In the genomic region with DNA sequence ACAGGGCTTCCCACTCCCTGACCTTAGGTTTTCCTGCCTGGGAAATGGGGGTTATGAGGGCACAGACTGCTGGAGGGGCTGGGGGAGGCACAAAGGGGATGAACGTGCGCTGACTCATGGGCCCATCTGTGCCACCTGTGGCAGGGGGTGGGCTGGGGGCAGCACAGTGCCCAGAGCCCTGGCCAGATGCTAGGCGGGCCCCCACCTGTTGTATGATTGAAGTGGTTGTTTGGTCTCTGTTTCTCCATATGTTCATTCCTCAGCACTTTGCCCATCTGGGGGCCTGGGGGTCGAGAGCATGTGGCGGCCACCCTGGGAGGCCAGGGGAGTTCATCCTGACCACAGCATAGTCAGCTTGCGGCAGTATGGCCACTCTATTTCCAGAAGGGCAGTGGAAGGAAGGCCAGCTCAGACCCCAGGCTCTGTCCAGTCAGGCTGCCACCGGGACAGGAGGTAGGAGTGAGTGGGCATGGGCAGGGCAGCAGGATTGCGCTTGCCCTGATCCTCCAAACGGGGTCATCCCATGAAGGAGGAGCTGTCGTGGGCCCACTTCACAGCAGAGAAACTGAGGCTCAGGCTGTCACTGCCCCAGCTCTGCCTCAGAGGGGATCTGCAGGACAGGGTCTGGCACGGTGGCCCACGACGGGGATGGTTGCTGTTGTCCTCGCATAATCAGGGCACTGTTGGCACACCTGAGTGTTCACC, we compare ENCODE assay signal across 8 cellular contexts. TPM values are rescaled to one million over a fixed set of nuclear protein-coding genes. Genes with fewer than 3 reads are reported as not detected.
DNase-seq lines count a peak whose midpoint lies in the region; ATAC-seq and TF ChIP-seq lines count a peak whose summit lies in the region.

No MANE protein-coding gene starts in this region.

- in situ Hi-C loops in astrocyte of the spinal cord (cut with HindIII; ENCODE audit: low sequenced_read_pairs) = no loop called here
- in situ Hi-C loops in GM13976 (cut with MboI; ENCODE audit: low sequenced_read_pairs, unreplicated experiment) = no loop called here

- no peak for TF ChIP-seq POLR2A in lower leg skin (IDR thresholded peaks at IDR 0.05)
- no peak for TF ChIP-seq POLR2A in upper lobe of left lung (IDR thresholded peaks at IDR 0.05)

- no peaks in the 10 kb centered on the region for H3K27me3 Mint-ChIP-seq in activated naive CD4-positive, alpha-beta T cell treated with anti-CD3 and anti-CD28 coated beads for 36 hours (ENCODE audit: low read depth)

- WGBS in lower leg skin, 2 donors = 74 to 75% methylated on average over 12 to 14 of the region's 14 CpGs
- 77 to 79% methylated on average over 9 to 10 of the region's 14 CpGs for WGBS in upper lobe of left lung, 2 donors

- peak overlapping the region; percentile 94 for H3K4me3 Mint-ChIP-seq in activated naive CD4-positive, alpha-beta T cell treated with anti-CD3 and anti-CD28 coated beads for 36 hours

- H3K4me1 ChIP-seq in upper lobe of left lung = peaks cover 44 to 57% (median 50%) of the 10 kb centered on the region in 4 donors

- TF ChIP-seq CTCF in astrocyte of the spinal cord (IDR thresholded peaks at IDR 0.05; ENCODE audit: low read depth, low read length) (no peak), lower leg skin (IDR thresholded peaks at IDR 0.05) (no peak), upper lobe of left lung (IDR thresholded peaks at IDR 0.05) (no peak), GM13976 (IDR thresholded peaks at IDR 0.05; ENCODE audit: borderline replicate concordance, control extremely low read depth, extremely low read depth, insufficient read depth, missing control alignments) (no peak)

- TF ChIP-seq EP300 in upper lobe of left lung (IDR thresholded peaks at IDR 0.05) = no peak

- no peak for DNase-seq in activated naive CD4-positive, alpha-beta T cell treated with anti-CD3 and anti-CD28 coated beads for 36 hours
- DNase-seq in activated naive CD4-positive, alpha-beta T cell (lab: John Stamatoyannopoulos, UW) = no peak
- DNase-seq in astrocyte of the spinal cord (ENCODE audit: low read depth, low spot score) = no peak
- no peak for DNase-seq in lower leg skin (ENCODE audit: low spot score in 2 of 2)
- DNase-seq in upper lobe of left lung = no peak
- DNase-seq in NCI-H128 (lab: John Stamatoyannopoulos, UW; ENCODE audit: unreplicated experiment) = no peak
- no peak for DNase-seq in GM13976 (ENCODE audit: low spot score)

- H3K36me3 ChIP-seq in upper lobe of left lung = no peaks in the 10 kb centered on the region

- H3K4me3 ChIP-seq in astrocyte of the spinal cord (ENCODE audit: low read depth, low read length) (peak overlapping the region; percentile 44), lower leg skin (ENCODE audit: low read depth, poor library complexity, severe bottlenecking) (peak overlapping the region; percentile 32), upper lobe of left lung (peak overlapping the region in 3 of 4 donors; percentile 70 to 97 (median 84))

- H3K27me3 ChIP-seq in upper lobe of left lung = no peaks in the 10 kb centered on the region

- H3K27ac Mint-ChIP-seq in activated naive CD4-positive, alpha-beta T cell treated with anti-CD3 and anti-CD28 coated beads for 36 hours = peak overlapping the region; percentile 91

- CTCF ChIA-PET in activated naive CD4-positive, alpha-beta T cell treated with anti-CD3 and anti-CD28 coated beads for 36 hours (lab: Charles Lee) = interaction anchor here (1.0 to 2.3 kb wide), 3 partner anchors 15 to 26 kb away, joined by 3 to 7 read pairs (median 3); no protein-coding TSS in a partner anchor

- peaks cover 0 to 3% (median 0%) of the 10 kb centered on the region in 4 donors for H3K9me3 ChIP-seq in upper lobe of left lung

- intact Hi-C loops in activated naive CD4-positive, alpha-beta T cell treated with anti-CD3 and anti-CD28 coated beads for 36 hours (cut with micrococcal nuclease) = loop anchor here (1.0 to 5.0 kb wide), 5 partner anchors 11 to 1032 kb away; no protein-coding TSS in a partner anchor
- intact Hi-C loops in lower leg skin (cut with DNase I; ENCODE audit: low total_unique reads) = no loop called here

- no peak for ATAC-seq in upper lobe of left lung (ENCODE audit: low FRiP score in 2 of 2)
- ATAC-seq in HG02610 (IDR thresholded peaks at IDR 0.05; ENCODE audit: unreplicated experiment) = no peak

- H3K4me1 Mint-ChIP-seq in activated naive CD4-positive, alpha-beta T cell treated with anti-CD3 and anti-CD28 coated beads for 36 hours (ENCODE audit: low read depth) = peaks cover 63% of the 10 kb centered on the region

- H3K9me3 Mint-ChIP-seq in activated naive CD4-positive, alpha-beta T cell treated with anti-CD3 and anti-CD28 coated beads for 36 hours = no peaks in the 10 kb centered on the region

- peak overlapping the region; percentile 93 to 99 (median 98) for H3K27ac ChIP-seq in upper lobe of left lung

- peaks cover 18% of the 10 kb centered on the region for H3K36me3 Mint-ChIP-seq in activated naive CD4-positive, alpha-beta T cell treated with anti-CD3 and anti-CD28 coated beads for 36 hours (ENCODE audit: low read depth)

RNA-seq across cellular contexts. Expression of a gene that starts 0.8 kb away (rescaled TPM):
- total RNA-seq in activated naive CD4-positive, alpha-beta T cell treated with anti-CD3 and anti-CD28 coated beads for 36 hours = 10 to 100 TPM; 93.9 to 96.9 TPM
- total RNA-seq in lower leg skin (100 to 1,000 TPM in 2 of 4 donors, 10 to 100 TPM in 2; 64.6 to 113 (median 94.8) TPM), upper lobe of left lung (10 to 100 TPM; 35.6 to 83.9 (median 56.8) TPM)

RNA-seq across cellular contexts. Expression of a gene that starts 38.9 kb away (rescaled TPM):
- 10 to 100 TPM; 51.4 to 52.0 TPM for total RNA-seq in activated naive CD4-positive, alpha-beta T cell treated with anti-CD3 and anti-CD28 coated beads for 36 hours
- total RNA-seq in lower leg skin (10 to 100 TPM; 45.6 to 67.7 (median 60.7) TPM), upper lobe of left lung (10 to 100 TPM; 34.7 to 92.3 (median 41.7) TPM)

RNA-seq across cellular contexts. Expression of a gene that starts 49.0 kb away (rescaled TPM):
- 1 to 10 TPM; 5.2 to 5.8 TPM for total RNA-seq in activated naive CD4-positive, alpha-beta T cell treated with anti-CD3 and anti-CD28 coated beads for 36 hours
- 10 to 100 TPM; 35.3 to 53.6 (median 42.6) TPM for total RNA-seq in lower leg skin
- 10 to 100 TPM in 3 of 6 donors, 1 to 10 TPM in 3; 1.1 to 11.5 (median 7.3) TPM for total RNA-seq in upper lobe of left lung

Comparison
In these comparisons a context has a peak if more than half of its experiments do, and no peak if none do; other contexts are left out.
1. H3K4me3 ChIP-seq: peak in every context shown above with its lines; median percentile 84 in upper lobe of left lung; 44 in astrocyte of the spinal cord; 32 in lower leg skin.